ENCODE assay signal across 31 cellular contexts in the genomic region with DNA sequence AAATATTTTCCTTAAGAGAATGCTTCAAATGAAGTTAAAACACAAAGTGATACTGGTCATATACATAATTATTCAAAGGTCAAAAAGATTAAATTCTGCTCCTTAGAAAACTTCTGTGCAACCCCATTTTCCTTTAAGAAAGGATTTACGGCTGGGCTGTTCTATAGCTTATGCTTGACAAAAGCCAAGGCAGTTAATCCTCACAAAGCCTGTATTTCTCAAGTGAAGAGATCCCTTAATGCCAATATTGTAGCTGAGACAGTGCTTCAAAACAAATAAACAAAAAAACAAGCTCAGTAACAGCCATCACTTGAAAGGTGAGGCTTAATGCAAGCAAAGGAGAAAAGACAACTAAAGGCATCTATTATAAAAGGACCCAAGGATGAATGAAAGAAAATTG. TPM values are rescaled to one million over a fixed set of nuclear protein-coding genes. Genes with fewer than 3 reads are reported as not detected.
"Had no signal": no experiment of that assay in that cellular context is flagged by ENCODE, and none has a peak within 500 bp of the region (broad histone marks: within the 10 kb centered on the region; RNA-seq: fewer than 3 reads in every experiment).

No MANE protein-coding gene starts in this region.

- H3K27ac Mint-ChIP-seq: activated CD4-positive, alpha-beta memory T cell treated with anti-CD3 and anti-CD28 coated beads, Interleukin-2, amount 10 ng/mL, durations not matched to agents 7 days and 5 days; activated CD4-positive, alpha-beta T cell treated with anti-CD3 and anti-CD28 coated beads, Interleukin-2, amount 10 ng/mL, durations not matched to agents 7 days and 5 days; activated naive CD4-positive, alpha-beta T cell treated with anti-CD3 and anti-CD28 coated beads, Interleukin-2, amount 10 ng/mL, durations not matched to agents 7 days and 5 days; activated naive CD4-positive, alpha-beta T cell treated with anti-CD3 and anti-CD28 coated beads, Interleukin-2, amount 50 U/mL, for 72 hours; activated naive CD8-positive, alpha-beta T cell treated with anti-CD3 and anti-CD28 coated beads, Interleukin-2, amount 10 ng/mL, durations not matched to agents 7 days and 5 days; activated T-cell treated with anti-CD3 and anti-CD28 coated beads, Interleukin-2, amount 50 U/mL, for 24 hours; activated T-cell treated with anti-CD3 and anti-CD28 coated beads, Interleukin-2, amount 50 U/mL, for 72 hours; endodermal cell; T-helper 17 cell; T-helper 2 cell treated with Interferon-gamma antibody and Interleukin-4, amounts not matched to agents 5 μg/mL and 100 μg/mL, for 36 hours had no signal

- H3K27ac ChIP-seq: ascending aorta, breast epithelium, cardiac muscle cell, colonic mucosa had no signal

- H3K27me3 ChIP-seq: ascending aorta, breast epithelium, cardiac muscle cell, colonic mucosa had no signal

- H3K4me3 ChIP-seq: ascending aorta, breast epithelium, cardiac muscle cell, colonic mucosa had no signal

- H3K36me3 ChIP-seq: ascending aorta, breast epithelium, cardiac muscle cell, colonic mucosa had no signal

- H3K9me3 Mint-ChIP-seq: activated CD4-positive, alpha-beta memory T cell treated with anti-CD3 and anti-CD28 coated beads, Interleukin-2, amount 10 ng/mL, durations not matched to agents 7 days and 5 days; activated CD4-positive, alpha-beta T cell treated with anti-CD3 and anti-CD28 coated beads, Interleukin-2, amount 10 ng/mL, durations not matched to agents 7 days and 5 days; activated naive CD4-positive, alpha-beta T cell treated with anti-CD3 and anti-CD28 coated beads, Interleukin-2, amount 10 ng/mL, durations not matched to agents 7 days and 5 days; activated naive CD4-positive, alpha-beta T cell treated with anti-CD3 and anti-CD28 coated beads, Interleukin-2, amount 50 U/mL, for 72 hours; activated naive CD8-positive, alpha-beta T cell treated with anti-CD3 and anti-CD28 coated beads, Interleukin-2, amount 10 ng/mL, durations not matched to agents 7 days and 5 days; activated T-cell treated with anti-CD3 and anti-CD28 coated beads, Interleukin-2, amount 50 U/mL, for 24 hours; endodermal cell; T-helper 2 cell treated with Interferon-gamma antibody and Interleukin-4, amounts not matched to agents 5 μg/mL and 100 μg/mL, for 36 hours had no signal

- H3K36me3 Mint-ChIP-seq: activated naive CD4-positive, alpha-beta T cell treated with anti-CD3 and anti-CD28 coated beads, Interleukin-2, amount 10 ng/mL, durations not matched to agents 7 days and 5 days; activated naive CD4-positive, alpha-beta T cell treated with anti-CD3 and anti-CD28 coated beads, Interleukin-2, amount 50 U/mL, for 72 hours; activated naive CD8-positive, alpha-beta T cell treated with anti-CD3 and anti-CD28 coated beads, Interleukin-2, amount 10 ng/mL, durations not matched to agents 7 days and 5 days; brain had no signal

- ATAC-seq: activated naive CD4-positive, alpha-beta T cell treated with anti-CD3 and anti-CD28 coated beads, Interleukin-2, amount 50 U/mL, for 72 hours; activated T-cell treated with anti-CD3 and anti-CD28 coated beads, Interleukin-2, amount 50 U/mL, for 72 hours; esophagus mucosa; T-helper 17 cell had no signal

- H3K4me1 ChIP-seq: ascending aorta, breast epithelium, colonic mucosa had no signal

- FAIRE-seq: frontal cortex had no signal

- DNase-seq: activated CD4-positive, alpha-beta memory T cell treated with anti-CD3 and anti-CD28 coated beads, Interleukin-2, amount 10 ng/mL, durations not matched to agents 7 days and 5 days; activated CD4-positive, alpha-beta T cell treated with anti-CD3 and anti-CD28 coated beads for 1 hour; activated CD4-positive, alpha-beta T cell treated with anti-CD3 and anti-CD28 coated beads for 4 hours; activated CD4-positive, alpha-beta T cell treated with anti-CD3 and anti-CD28 coated beads, Interleukin-2, amount 10 ng/mL, durations not matched to agents 7 days and 5 days; activated CD4-positive, alpha-beta T cell treated with anti-CD3 and anti-CD28 coated beads, Interleukin-2, amount 50 U/mL, for 4 hours; activated CD8-positive, alpha-beta memory T cell treated with anti-CD3 and anti-CD28 coated beads, Interleukin-2, amount 50 U/mL, for 48 hours; activated gamma-delta T cell; activated naive CD4-positive, alpha-beta T cell; activated naive CD4-positive, alpha-beta T cell treated with anti-CD3 and anti-CD28 coated beads, Interleukin-2, amount 10 ng/mL, durations not matched to agents 7 days and 5 days; activated naive CD8-positive, alpha-beta T cell treated with anti-CD3 and anti-CD28 coated beads, Interleukin-2, amount 10 ng/mL, durations not matched to agents 7 days and 5 days; activated T-cell treated with anti-CD3 and anti-CD28 coated beads for 4 hours; activated T-cell treated with anti-CD3 and anti-CD28 coated beads, Interleukin-2, amount 50 U/mL, for 24 hours; activated T-cell treated with anti-CD3 and anti-CD28 coated beads, Interleukin-2, amount 50 U/mL, for 72 hours; central memory CD4-positive, alpha-beta T cell; cerebellar nuclear complex; colonic mucosa; effector CD8-positive, alpha-beta T cell; endodermal cell; foreskin fibroblast; head of caudate nucleus; T-helper 17 cell; T1000 had no signal

- H3K4me1 Mint-ChIP-seq: activated CD4-positive, alpha-beta memory T cell treated with anti-CD3 and anti-CD28 coated beads, Interleukin-2, amount 10 ng/mL, durations not matched to agents 7 days and 5 days; activated CD4-positive, alpha-beta T cell treated with anti-CD3 and anti-CD28 coated beads, Interleukin-2, amount 10 ng/mL, durations not matched to agents 7 days and 5 days; activated naive CD4-positive, alpha-beta T cell treated with anti-CD3 and anti-CD28 coated beads, Interleukin-2, amount 10 ng/mL, durations not matched to agents 7 days and 5 days; activated naive CD8-positive, alpha-beta T cell treated with anti-CD3 and anti-CD28 coated beads, Interleukin-2, amount 10 ng/mL, durations not matched to agents 7 days and 5 days; endodermal cell; T-helper 17 cell had no signal

- H3K9me3 ChIP-seq: ascending aorta, breast epithelium, colonic mucosa had no signal

- H3K27me3 Mint-ChIP-seq: activated CD4-positive, alpha-beta memory T cell treated with anti-CD3 and anti-CD28 coated beads, Interleukin-2, amount 10 ng/mL, durations not matched to agents 7 days and 5 days; activated naive CD4-positive, alpha-beta T cell treated with anti-CD3 and anti-CD28 coated beads, Interleukin-2, amount 10 ng/mL, durations not matched to agents 7 days and 5 days; activated naive CD8-positive, alpha-beta T cell treated with anti-CD3 and anti-CD28 coated beads, Interleukin-2, amount 10 ng/mL, durations not matched to agents 7 days and 5 days; activated T-cell treated with anti-CD3 and anti-CD28 coated beads, Interleukin-2, amount 50 U/mL, for 24 hours had no signal

- H3K4me3 Mint-ChIP-seq: activated CD4-positive, alpha-beta memory T cell treated with anti-CD3 and anti-CD28 coated beads, Interleukin-2, amount 10 ng/mL, durations not matched to agents 7 days and 5 days; activated CD4-positive, alpha-beta T cell treated with anti-CD3 and anti-CD28 coated beads, Interleukin-2, amount 10 ng/mL, durations not matched to agents 7 days and 5 days; activated naive CD4-positive, alpha-beta T cell treated with anti-CD3 and anti-CD28 coated beads, Interleukin-2, amount 10 ng/mL, durations not matched to agents 7 days and 5 days; activated naive CD8-positive, alpha-beta T cell treated with anti-CD3 and anti-CD28 coated beads, Interleukin-2, amount 10 ng/mL, durations not matched to agents 7 days and 5 days; activated T-cell treated with anti-CD3 and anti-CD28 coated beads, Interleukin-2, amount 50 U/mL, for 24 hours; activated T-cell treated with anti-CD3 and anti-CD28 coated beads, Interleukin-2, amount 50 U/mL, for 72 hours; endodermal cell; T-helper 17 cell; T-helper 2 cell treated with Interferon-gamma antibody and Interleukin-4, amounts not matched to agents 5 μg/mL and 100 μg/mL, for 36 hours had no signal

RNA-seq across cellular contexts. Expression of a gene that starts 42.5 kb away (rescaled TPM):
- total RNA-seq: activated CD4-positive, alpha-beta memory T cell treated with anti-CD3 and anti-CD28 coated beads, Interleukin-2, amount 10 ng/mL, durations not matched to agents 7 days and 5 days; activated CD4-positive, alpha-beta T cell treated with anti-CD3 and anti-CD28 coated beads, Interleukin-2, amount 10 ng/mL, durations not matched to agents 7 days and 5 days; activated naive CD4-positive, alpha-beta T cell treated with anti-CD3 and anti-CD28 coated beads, Interleukin-2, amount 50 U/mL, for 72 hours; activated naive CD8-positive, alpha-beta T cell treated with anti-CD3 and anti-CD28 coated beads, Interleukin-2, amount 10 ng/mL, durations not matched to agents 7 days and 5 days; activated T-cell treated with anti-CD3 and anti-CD28 coated beads, Interleukin-2, amount 50 U/mL, for 72 hours; cardiac muscle cell; dermis microvascular lymphatic vessel endothelial cell; frontal cortex; T-helper 17 cell had no signal
